21 cellular contexts compared by ENCODE assay signal in the genomic region with DNA sequence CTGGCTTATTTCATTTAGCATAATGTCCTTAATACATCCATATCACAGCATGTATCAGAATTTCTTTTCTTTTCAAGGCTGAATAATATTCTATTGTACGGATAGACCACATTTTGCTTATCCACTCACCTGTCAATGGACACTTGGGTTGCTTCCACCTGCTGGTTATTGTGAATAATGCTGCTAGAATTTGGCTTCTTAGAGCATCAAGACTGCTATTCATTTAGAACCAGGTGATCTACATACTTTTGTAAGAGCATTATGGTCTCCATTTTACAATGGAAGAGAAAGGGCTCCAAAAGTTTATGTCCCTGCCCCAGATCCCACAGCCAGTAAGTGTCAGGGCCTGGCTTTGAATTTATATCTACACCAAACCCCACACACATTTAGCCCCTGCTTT.
DNase-seq lines count a peak whose midpoint lies in the region; ATAC-seq and TF ChIP-seq lines count a peak whose summit lies in the region.
"Had no signal": no experiment of that assay in that cellular context is flagged by ENCODE, and none has a peak within 500 bp of the region (broad histone marks: within the 10 kb centered on the region; RNA-seq: fewer than 3 reads in every experiment).

No MANE protein-coding gene starts in this region.

- H3K9me3 ChIP-seq in AG04450 (ENCODE audit: control insufficient read depth, insufficient read depth, low read length), result no peaks in the 10 kb centered on the region
- H3K9me3 ChIP-seq in OCI-LY7 (ENCODE audit: low read length), result peaks cover 8% of the 10 kb centered on the region; the same call in 1 of the 2 replicates
- H3K9me3 ChIP-seq: BLaER1 had no signal

- no peak for ATAC-seq in Right ventricle myocardium inferior
- ATAC-seq: right cardiac atrium had no signal

- peaks cover 5% of the 10 kb centered on the region for H3K27me3 ChIP-seq in AG04450 (ENCODE audit: control insufficient read depth, insufficient read depth, low read length)
- H3K27me3 ChIP-seq: BLaER1 had no signal

- POLR2A ChIA-PET in AG04450 (lab: Yijun Ruan, JAX), result no interaction called here
- POLR2A ChIA-PET in OCI-LY7 (lab: Charles Lee), result no interaction called here

- H4K20me1 ChIP-seq in OCI-LY7 (ENCODE audit: insufficient read depth, low read length), result no peaks in the 10 kb centered on the region
- H4K20me1 ChIP-seq: BLaER1 had no signal

- H3K4me1 ChIP-seq in OCI-LY7 (ENCODE audit: insufficient read depth, low read length, poor library complexity, severe bottlenecking), result no peaks in the 10 kb centered on the region
- H3K4me1 ChIP-seq: BLaER1 had no signal

- no peak overlapping the region for H3K27ac ChIP-seq in AG04450 (ENCODE audit: low read depth, low read length)
- no peak overlapping the region for H3K27ac ChIP-seq in OCI-LY7 (ENCODE audit: low read depth, low read length, poor library complexity, severe bottlenecking)
- H3K27ac ChIP-seq: BLaER1, SK-N-MC, thoracic aorta, WERI-Rb-1 had no signal

- H3K4me3 ChIP-seq in AG04450 (ENCODE audit: low read depth, low read length) (no peak overlapping the region), OCI-LY7 (ENCODE audit: low read depth, low read length, poor library complexity, severe bottlenecking) (no peak overlapping the region), epithelial cell of esophagus (ENCODE audit: low read length) (no peak overlapping the region)
- H3K4me3 ChIP-seq: BLaER1, lung, SK-N-MC, thoracic aorta had no signal

- no peaks in the 10 kb centered on the region for H3K9me2 ChIP-seq in OCI-LY7 (ENCODE audit: insufficient read depth, low read length)

- no peaks in the 10 kb centered on the region for H3K79me2 ChIP-seq in OCI-LY7 (ENCODE audit: insufficient read depth, low read depth, low read length)

- TF ChIP-seq CTCF in AG04450 (IDR thresholded peaks at IDR 0.05; ENCODE audit: low read depth, low read length) (0 out of 2 replicates have a peak, but pooled peaks have one; percentile 14), GM12873 (IDR thresholded peaks at IDR 0.05; ENCODE audit: insufficient read depth, low read depth, low read length, missing control alignments) (peak; percentile 23), OCI-LY7 (conservative IDR thresholded peaks at IDR 0.05; ENCODE audit: low read length) (peak; percentile 59), epithelial cell of esophagus (IDR thresholded peaks at IDR 0.05; ENCODE audit: insufficient read depth, low read depth, low read length, missing control alignments) (peak; percentile 9)

- no TSS peak for BruUV-seq in OCI-LY7 (replicated peaks; lab: Mats Ljungman, UMichigan)

- H3K36me3 ChIP-seq in OCI-LY7 (ENCODE audit: insufficient read depth, low read length), result no peaks in the 10 kb centered on the region
- H3K36me3 ChIP-seq: BLaER1, thoracic aorta, WERI-Rb-1 had no signal

- CTCF ChIA-PET in AG04450 (lab: Charles Lee) (no interaction called here), OCI-LY7 (lab: Charles Lee; ENCODE audit: unreplicated experiment) (no interaction called here)

- DNase-seq in AG04450 (ENCODE audit: low read depth, low spot score) (no peak), OCI-LY7 (ENCODE audit: low spot score) (peak; percentile 35), epithelial cell of esophagus (ENCODE audit: low read depth) (peak; percentile 22), NOMO-1 treated with dmso at 0.1 percent for 144 hours (lab: John Stamatoyannopoulos, UW; ENCODE audit: unreplicated experiment) (no peak), SKM-1 (lab: John Stamatoyannopoulos, UW; ENCODE audit: unreplicated experiment) (no peak), Right ventricle myocardium inferior (ENCODE audit: missing footprints) (no peak), NCI-H2227 treated with DMSO at 0.1 percent for 48 hours (lab: John Stamatoyannopoulos, UW) (no peak)
- DNase-seq: activated CD8-positive, alpha-beta memory T cell treated with anti-CD3 and anti-CD28 coated beads for 24 hours; activated gamma-delta T cell treated with Interleukin-2 at 50 U/mL for 16 hours; NCI-H1436; NCI-H526 treated with DMSO at 0.1 percent for 48 hours; nephron progenitor cell; right cardiac atrium; stimulated activated CD4-positive, alpha-beta T cell treated with anti-CD3 and anti-CD28 coated beads, Interleukin-2, amount 100 ng/mL, for 24 hours; stimulated activated CD8-positive, alpha-beta memory T cell treated with anti-CD3 and anti-CD28 coated beads, Interleukin-4, amount 100 ng/mL, for 48 hours; WERI-Rb-1 had no signal

- intact Hi-C loops in OCI-LY7 (cut with micrococcal nuclease; ENCODE audit: unreplicated experiment) (no loop called here), Right ventricle myocardium inferior (cut with DNase I) (no loop called here)

- no peak overlapping the region for H3K4me2 ChIP-seq in OCI-LY7 (ENCODE audit: low read length)
- H3K4me2 ChIP-seq: BLaER1 had no signal

- no peak overlapping the region for H2AFZ ChIP-seq in OCI-LY7 (ENCODE audit: low read length)

Comparison
In these comparisons a context has a peak if more than half of its experiments do, and no peak if none do; other contexts are left out.
1. DNase-seq: peak in OCI-LY7 (single experiment) and epithelial cell of esophagus (single experiment); none in AG04450 (single experiment), NOMO-1 treated with dmso at 0.1 percent for 144 hours (single experiment), SKM-1 (single experiment), Right ventricle myocardium inferior (single experiment) and NCI-H2227 treated with DMSO at 0.1 percent for 48 hours (single experiment).
2. CTCF ChIP-seq: peak in every context shown above with its lines; median percentile 59 in OCI-LY7; 23 in GM12873; 14 in AG04450; 9 in epithelial cell of esophagus.